28 cellular contexts compared by ENCODE assay signal in the genomic region with DNA sequence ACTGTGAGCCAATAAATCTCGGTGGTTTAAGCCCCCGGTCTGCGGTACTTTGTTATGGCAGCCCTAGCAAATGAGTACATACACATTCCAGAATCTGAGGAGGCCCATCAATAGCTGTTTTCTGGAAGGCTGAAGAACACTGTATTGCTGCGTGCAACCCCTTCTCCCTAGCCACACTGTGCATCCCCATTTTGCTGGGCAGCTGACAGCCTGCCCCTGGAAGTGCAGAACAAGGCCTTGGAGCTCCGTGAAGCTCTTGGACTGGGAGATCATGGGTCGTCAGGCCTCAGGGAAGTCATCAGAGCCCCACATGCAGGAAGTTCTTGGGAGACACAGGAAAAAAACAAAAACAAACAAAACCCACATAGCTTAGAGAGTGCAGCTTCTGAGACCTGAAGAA.
"Had no signal": no experiment of that assay in that cellular context is flagged by ENCODE, and none has a peak within 500 bp of the region (broad histone marks: within the 10 kb centered on the region; RNA-seq: fewer than 3 reads in every experiment).

No MANE protein-coding gene starts in this region.

- H3K27me3 Mint-ChIP-seq: activated B cell treated with CpG ODN at 0.5 μM for 24 hours; activated CD8-positive, alpha-beta T cell treated with anti-CD3 and anti-CD28 coated beads for 36 hours; activated naive CD8-positive, alpha-beta T cell; activated T-helper 17 cell treated with anti-CD3 and anti-CD28 coated beads, Interleukin-2, amount 50 U/mL, for 72 hours; T-helper 17 cell had no signal

- H3K27ac Mint-ChIP-seq: activated B cell treated with CpG ODN at 0.5 μM for 24 hours; activated CD8-positive, alpha-beta T cell treated with anti-CD3 and anti-CD28 coated beads for 36 hours; activated naive CD8-positive, alpha-beta T cell; activated T-helper 17 cell treated with anti-CD3 and anti-CD28 coated beads, Interleukin-2, amount 50 U/mL, for 72 hours; T-helper 17 cell; T-helper 2 cell treated with Interferon-gamma antibody and Interleukin-4, amounts not matched to agents 5 μg/mL and 100 μg/mL, for 36 hours had no signal

- H3K4me3 Mint-ChIP-seq: activated B cell treated with CpG ODN at 0.5 μM for 24 hours; activated CD8-positive, alpha-beta T cell treated with anti-CD3 and anti-CD28 coated beads for 36 hours; activated naive CD8-positive, alpha-beta T cell; activated T-cell treated with anti-CD3 and anti-CD28 coated beads, Interleukin-2, amount 50 U/mL, for 4 hours; activated T-helper 17 cell treated with anti-CD3 and anti-CD28 coated beads, Interleukin-2, amount 50 U/mL, for 72 hours; T-helper 17 cell; T-helper 2 cell treated with Interferon-gamma antibody and Interleukin-4, amounts not matched to agents 5 μg/mL and 100 μg/mL, for 36 hours had no signal

- H3K27me3 ChIP-seq: body of pancreas, colonic mucosa had no signal

- H3K4me1 ChIP-seq: body of pancreas, colonic mucosa had no signal

- H3K9me3 ChIP-seq: body of pancreas, colonic mucosa had no signal

- H3K27ac ChIP-seq: body of pancreas, colonic mucosa, epithelial cell of prostate, WERI-Rb-1 had no signal

- H3K4me3 ChIP-seq: body of pancreas, colonic mucosa had no signal

- H3K4me1 Mint-ChIP-seq: activated B cell treated with CpG ODN at 0.5 μM for 24 hours; activated T-helper 17 cell treated with anti-CD3 and anti-CD28 coated beads, Interleukin-2, amount 50 U/mL, for 72 hours; T-helper 17 cell had no signal

- ATAC-seq: activated CD4-positive, CD25-positive, alpha-beta regulatory T cell treated with anti-CD3 and anti-CD28 coated beads, Interleukin-2, amount 50 U/mL, for 24 hours; activated CD8-positive, alpha-beta T cell treated with anti-CD3 and anti-CD28 coated beads for 36 hours; activated T-cell treated with anti-CD3 and anti-CD28 coated beads, Interleukin-2, amount 50 U/mL, for 4 hours; activated T-helper 17 cell treated with anti-CD3 and anti-CD28 coated beads, Interleukin-2, amount 50 U/mL, for 72 hours; body of pancreas; T-helper 17 cell had no signal

- H3K36me3 ChIP-seq: colonic mucosa, WERI-Rb-1 had no signal

- DNase-seq: activated B cell treated with CpG ODN at 0.5 μM for 24 hours; activated CD4-positive, alpha-beta T cell treated with anti-CD3 and anti-CD28 coated beads for 48 hours; activated CD4-positive, alpha-beta T cell treated with anti-CD3 and anti-CD28 coated beads, Interleukin-2, amount 50 U/mL, for 1 hour; activated CD4-positive, alpha-beta T cell treated with anti-CD3 and anti-CD28 coated beads, Interleukin-2, amount 50 U/mL, for 48 hours; activated CD8-positive, alpha-beta memory T cell treated with anti-CD3 and anti-CD28 coated beads for 24 hours; activated CD8-positive, alpha-beta T cell treated with anti-CD3 and anti-CD28 coated beads for 36 hours; activated effector memory CD4-positive, alpha-beta T cell treated with Interleukin-2 at 50 U/mL for 16 hours; activated gamma-delta T cell treated with Interleukin-2 at 50 U/mL for 16 hours; activated naive CD4-positive, alpha-beta T cell treated with anti-CD3 and anti-CD28 coated beads, Interleukin-2, amount 50 U/mL, for 16 hours; activated naive CD4-positive, alpha-beta T cell treated with Interleukin-2 at 50 U/mL for 16 hours; activated T-cell treated with anti-CD3 and anti-CD28 coated beads, Interleukin-2, amount 50 U/mL, for 4 hours; amniotic stem cell; anterior cingulate cortex; body of pancreas; caudate nucleus; colonic mucosa; effector CD8-positive, alpha-beta T cell; foreskin fibroblast; head of caudate nucleus; T-helper 1 cell; T-helper 17 cell; T1000; WERI-Rb-1 had no signal

- H3K9me3 Mint-ChIP-seq: activated B cell treated with CpG ODN at 0.5 μM for 24 hours; activated CD8-positive, alpha-beta T cell treated with anti-CD3 and anti-CD28 coated beads for 36 hours; activated T-helper 17 cell treated with anti-CD3 and anti-CD28 coated beads, Interleukin-2, amount 50 U/mL, for 72 hours; T-helper 2 cell treated with Interferon-gamma antibody and Interleukin-4, amounts not matched to agents 5 μg/mL and 100 μg/mL, for 36 hours had no signal

- H3K36me3 Mint-ChIP-seq: activated naive CD8-positive, alpha-beta T cell had no signal
